Comparison of ENCODE assay signal across 7 cellular contexts in genomic region chr9:6645153-6646027, GRCh38. TPM values are rescaled to one million over a fixed set of nuclear protein-coding genes. Genes with fewer than 3 reads are reported as not detected.
DNase-seq lines count a peak whose midpoint lies in the region; ATAC-seq lines count a peak whose summit lies in the region.

Gene GLDC (minus strand): TSS chr9:6645729. CDS start chr9:6645499, 230 bp downstream.

- H3K9me3 ChIP-seq in naive thymus-derived CD4-positive, alpha-beta T cell (ENCODE audit: control insufficient read depth in 2 of 3, low read length in 3 of 3) = no peaks in the 10 kb centered on the region

- H3K4me1 Mint-ChIP-seq in activated CD8-positive, alpha-beta T cell treated with anti-CD3 and anti-CD28 coated beads, Interleukin-2, amount 10 ng/mL, durations not matched to agents 7 days and 5 days (ENCODE audit: low read depth) = peaks cover 20% of the 10 kb centered on the region
- peaks cover 18 to 25% (median 22%) of the 10 kb centered on the region in 7 donors for H3K4me1 Mint-ChIP-seq in naive thymus-derived CD4-positive, alpha-beta T cell

- CTCF ChIA-PET in activated CD8-positive, alpha-beta T cell treated with anti-CD3 and anti-CD28 coated beads, Interleukin-2, amount 10 ng/mL, durations not matched to agents 7 days and 5 days (lab: Charles Lee) = interaction anchor here (1.3 kb wide), 1 partner anchor 60 kb away, joined by 3 read pairs; no protein-coding TSS in a partner anchor
- CTCF ChIA-PET in naive thymus-derived CD4-positive, alpha-beta T cell (lab: Charles Lee) = no interaction called here

- no peaks in the 10 kb centered on the region for H3K9me3 Mint-ChIP-seq in activated CD8-positive, alpha-beta T cell treated with anti-CD3 and anti-CD28 coated beads, Interleukin-2, amount 10 ng/mL, durations not matched to agents 7 days and 5 days (ENCODE audit: insufficient read depth)
- peaks cover 0 to 4% (median 0%) of the 10 kb centered on the region in 11 donors for H3K9me3 Mint-ChIP-seq in naive thymus-derived CD4-positive, alpha-beta T cell

- POLR2A ChIA-PET in activated CD8-positive, alpha-beta T cell treated with anti-CD3 and anti-CD28 coated beads, Interleukin-2, amount 10 ng/mL, durations not matched to agents 7 days and 5 days (lab: Charles Lee) = no interaction called here
- POLR2A ChIA-PET in naive thymus-derived CD4-positive, alpha-beta T cell (lab: Charles Lee) = no interaction called here

- H3K36me3 Mint-ChIP-seq in activated CD8-positive, alpha-beta T cell treated with anti-CD3 and anti-CD28 coated beads, Interleukin-2, amount 10 ng/mL, durations not matched to agents 7 days and 5 days (ENCODE audit: low read depth) = no peaks in the 10 kb centered on the region
- peaks cover 0 to 5% (median 0%) of the 10 kb centered on the region in 5 donors for H3K36me3 Mint-ChIP-seq in naive thymus-derived CD4-positive, alpha-beta T cell

- H3K4me3 Mint-ChIP-seq in activated CD8-positive, alpha-beta T cell treated with anti-CD3 and anti-CD28 coated beads, Interleukin-2, amount 10 ng/mL, durations not matched to agents 7 days and 5 days = peak within 1 kb of the TSS; percentile 66
- H3K4me3 Mint-ChIP-seq in naive thymus-derived CD4-positive, alpha-beta T cell = peak within 1 kb of the TSS; percentile 86 to 92 (median 87)

- H3K27me3 ChIP-seq in naive thymus-derived CD4-positive, alpha-beta T cell (ENCODE audit: control insufficient read depth in 2 of 2, insufficient read depth in 2 of 2, low read length in 2 of 2) = peaks cover 17 to 18% of the 10 kb centered on the region in 2 donors

- H3K36me3 ChIP-seq in naive thymus-derived CD4-positive, alpha-beta T cell (ENCODE audit: control insufficient read depth in 2 of 3, insufficient read depth in 3 of 3, low read length in 3 of 3) = no peaks in the 10 kb centered on the region

- peaks cover 53% of the 10 kb centered on the region for H3K27me3 Mint-ChIP-seq in activated CD8-positive, alpha-beta T cell treated with anti-CD3 and anti-CD28 coated beads, Interleukin-2, amount 10 ng/mL, durations not matched to agents 7 days and 5 days (ENCODE audit: low read depth)
- H3K27me3 Mint-ChIP-seq in naive thymus-derived CD4-positive, alpha-beta T cell = peaks cover 53 to 83% (median 62%) of the 10 kb centered on the region in 5 donors

- H3K27ac Mint-ChIP-seq in activated CD8-positive, alpha-beta T cell treated with anti-CD3 and anti-CD28 coated beads, Interleukin-2, amount 10 ng/mL, durations not matched to agents 7 days and 5 days = no peak within 1 kb of the TSS
- peak within 1 kb of the TSS in 6 of 9 donors; percentile 31 to 84 (median 48) for H3K27ac Mint-ChIP-seq in naive thymus-derived CD4-positive, alpha-beta T cell

- DNase-seq in NCI-H2171 treated with DMSO at 0.1 percent for 48 hours (lab: John Stamatoyannopoulos, UW) (peak; percentile 78), substantia nigra (lab: John Stamatoyannopoulos, UW) (peak in 40 of 49 donors; percentile 5 to 73 (median 44))
- peak; percentile 42 for DNase-seq in activated CD8-positive, alpha-beta T cell treated with anti-CD3 and anti-CD28 coated beads, Interleukin-2, amount 10 ng/mL, durations not matched to agents 7 days and 5 days
- peak; percentile 6 to 44 (median 23) for DNase-seq in naive thymus-derived CD4-positive, alpha-beta T cell

- H3K4me3 ChIP-seq in naive thymus-derived CD4-positive, alpha-beta T cell (ENCODE audit: low read length) = peak within 1 kb of the TSS; percentile 62

- ATAC-seq in GM18517 (IDR thresholded peaks at IDR 0.05; ENCODE audit: unreplicated experiment) (peak; percentile 83), HG02759 (IDR thresholded peaks at IDR 0.05; ENCODE audit: unreplicated experiment) (peak; percentile 91), esophagus mucosa (peak; percentile 94)
- ATAC-seq in activated CD8-positive, alpha-beta T cell treated with anti-CD3 and anti-CD28 coated beads, Interleukin-2, amount 10 ng/mL, durations not matched to agents 7 days and 5 days = peak; percentile 73
- ATAC-seq in naive thymus-derived CD4-positive, alpha-beta T cell = peak; percentile 83

- no peak within 1 kb of the TSS for H3K27ac ChIP-seq in naive thymus-derived CD4-positive, alpha-beta T cell (ENCODE audit: low read depth, low read length)
- H3K27ac ChIP-seq in substantia nigra (ENCODE audit: low read depth, low read length, poor library complexity, severe bottlenecking) = no peak within 1 kb of the TSS

- intact Hi-C loops in naive thymus-derived CD4-positive, alpha-beta T cell (cut with micrococcal nuclease) = loop anchor here (1.0 to 5.0 kb wide), 3 partner anchors 35 to 112 kb away; partner anchors contain the start of gene KDM4C (in 1 of the 2)

- peaks cover 9 to 11% of the 10 kb centered on the region in 2 donors for H3K4me1 ChIP-seq in naive thymus-derived CD4-positive, alpha-beta T cell (ENCODE audit: control insufficient read depth in 2 of 2, insufficient read depth in 2 of 2, low read length in 2 of 2)

RNA-seq across cellular contexts. Expression of gene GLDC, which starts in this region (rescaled TPM):
- total RNA-seq in activated CD8-positive, alpha-beta T cell treated with anti-CD3 and anti-CD28 coated beads, Interleukin-2, amount 10 ng/mL, durations not matched to agents 7 days and 5 days = under 1 TPM; 0.34 to 0.58 TPM
- total RNA-seq in esophagus mucosa = 28.3 TPM
- total RNA-seq in naive thymus-derived CD4-positive, alpha-beta T cell = 1 to 10 TPM in 2 of 5 experiments, under 1 TPM in 1, not detected in 2; 0.56 to 2.2 (median 2.0) TPM
- not detected for polyA plus RNA-seq in naive thymus-derived CD4-positive, alpha-beta T cell

Comparison
In these comparisons a context has a peak if more than half of its experiments do, and no peak if none do; other contexts are left out.
1. Peak in DNase-seq and ATAC-seq in activated CD8-positive, alpha-beta T cell treated with anti-CD3 and anti-CD28 coated beads, Interleukin-2, amount 10 ng/mL, durations not matched to agents 7 days and 5 days; RNA of the gene not detected or under 1 TPM.
2. DNase-seq: peak in every context shown above with its lines; median percentile 78 in NCI-H2171 treated with DMSO at 0.1 percent for 48 hours; 44 in substantia nigra; 42 in activated CD8-positive, alpha-beta T cell treated with anti-CD3 and anti-CD28 coated beads, Interleukin-2, amount 10 ng/mL, durations not matched to agents 7 days and 5 days; 23 in naive thymus-derived CD4-positive, alpha-beta T cell.